12 cellular contexts compared by ENCODE assay signal in the genomic region with DNA sequence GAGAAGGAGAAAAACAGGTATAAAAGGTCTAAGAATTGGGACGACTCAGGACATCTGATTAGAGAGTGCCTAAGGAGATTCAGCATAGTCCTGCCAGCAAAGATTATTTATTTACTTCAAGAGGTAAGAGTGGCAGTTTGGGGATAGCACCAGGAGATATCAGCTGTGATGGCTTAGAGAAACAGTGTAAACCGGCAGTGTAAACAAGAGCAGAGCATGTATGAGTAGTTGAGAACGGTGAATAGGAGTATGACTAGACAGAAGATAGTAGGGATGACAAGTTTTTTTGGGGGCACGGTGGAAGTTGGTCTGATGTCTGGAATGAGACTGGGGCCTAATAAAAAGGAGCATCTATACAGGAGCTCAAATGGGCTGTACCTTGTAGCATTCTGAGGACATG. TPM values are rescaled to one million over a fixed set of nuclear protein-coding genes. Genes with fewer than 3 reads are reported as not detected.
DNase-seq lines count a peak whose midpoint lies in the region; ATAC-seq, FAIRE-seq and TF ChIP-seq lines count a peak whose summit lies in the region.
"Not testable (repeated sequence)": the region's sequence is repeated elsewhere in the genome, so short reads cannot be mapped to it uniquely, and the experiment has no call there.
"Had no signal": no experiment of that assay in that cellular context is flagged by ENCODE, and none has a peak within 500 bp of the region (broad histone marks: within the 10 kb centered on the region; RNA-seq: fewer than 3 reads in every experiment).

No MANE protein-coding gene starts in this region.

- not testable (repeated sequence) for ATAC-seq in K562

- CTCF ChIA-PET in K562 (lab: Yijun Ruan, JAX; ENCODE audit: low intra/inter-chr PET ratio) = not testable (repeated sequence)

- H3K9me3 ChIP-seq in H9 (ENCODE audit: control insufficient read depth, low read depth, low read length); HUES64 (ENCODE audit: insufficient read depth, low read depth, low read length); K562 (replicated peaks; ENCODE audit: control insufficient read depth, insufficient read depth, low read depth, low read length); iPS-20b (ENCODE audit: insufficient read depth, low read depth, low read length): not testable (repeated sequence)

- H3K4me2 ChIP-seq in H9 (ENCODE audit: insufficient read depth, insufficient read length, low read length); K562 (ENCODE audit: insufficient read depth, low read length): not testable (repeated sequence)

- H3K14ac ChIP-seq in H9 (ENCODE audit: insufficient read depth, low read length) = not testable (repeated sequence)

- H3K23ac ChIP-seq in H9 (ENCODE audit: insufficient read length, low read depth, low read length) = not testable (repeated sequence)

- in situ Hi-C loops in K562 (cut with MboI) = not testable (repeated sequence)

- H2BK12ac ChIP-seq in H9 (ENCODE audit: insufficient read length, low read depth, low read length) = not testable (repeated sequence)

- DNase-seq in H9; K562 (ENCODE audit: extremely low read depth in 1 of 4, low spot score in 3 of 4): not testable (repeated sequence)

- not testable (repeated sequence) for H4K5ac ChIP-seq in H9 (ENCODE audit: insufficient read length, low read depth, low read length)

- H3T11ph ChIP-seq in H9 (ENCODE audit: low read length) = not testable (repeated sequence)

- H2AFZ ChIP-seq in H9 (ENCODE audit: low read length); K562 (ENCODE audit: low read depth, low read length): not testable (repeated sequence)

- H4K8ac ChIP-seq in H9 (replicated peaks; ENCODE audit: insufficient read length, low read depth, low read length) = not testable (repeated sequence)

- H3K36me3 Mint-ChIP-seq in H9 (ENCODE audit: insufficient read depth in 1 of 3, low read depth in 3 of 3) = peaks cover 4 to 46% (median 23%) of the 10 kb centered on the region in 3 experiments; a peak in 6 of 7 replicates
- not testable (repeated sequence) for H3K36me3 Mint-ChIP-seq in dendritic cell treated with granulocyte-macrophage colony-stimulating factor and Interleukin-4, amounts not matched to agents 40 ng/mL and 50 ng/mL, for 4 days (ENCODE audit: low read depth)

- peak overlapping the region in 1 of 2 experiments; percentile 72; a peak in 3 of 5 replicates for H3K4me3 Mint-ChIP-seq in H9
- H3K4me3 Mint-ChIP-seq in dendritic cell treated with granulocyte-macrophage colony-stimulating factor and Interleukin-4, amounts not matched to agents 40 ng/mL and 50 ng/mL, for 4 days = not testable (repeated sequence)

- not testable (repeated sequence) for TF ChIP-seq CTCF in H9 (conservative IDR thresholded peaks at IDR 0.05); K562 (IDR thresholded peaks at IDR 0.05 in 2 of 3, conservative IDR thresholded peaks at IDR 0.05 in 1 of 3; ENCODE audit: insufficient read depth in 2 of 3, low read depth in 1 of 3, low read length in 3 of 3)

- H4K91ac ChIP-seq in H9 (ENCODE audit: insufficient read length, low read depth, low read length) = not testable (repeated sequence)

- not testable (repeated sequence) for H3K79me2 ChIP-seq in H9 (ENCODE audit: insufficient read depth, low read length); K562 (ENCODE audit: control insufficient read depth, insufficient read depth, low read length)

- not testable (repeated sequence) for H3K79me1 ChIP-seq in H9 (ENCODE audit: insufficient read depth, low read depth, low read length, poor library complexity, severe bottlenecking)

- H2BK120ac ChIP-seq in H9 (ENCODE audit: low read depth, low read length, poor library complexity, severe bottlenecking) = not testable (repeated sequence)

- TF ChIP-seq RAD21 in K562 (CRISPR knock-in tag; conservative IDR thresholded peaks at IDR 0.05 in 1 of 2, IDR thresholded peaks at IDR 0.05 in 1 of 2) = not testable (repeated sequence)

- not testable (repeated sequence) for H3K27ac ChIP-seq in H9 (ENCODE audit: insufficient read length, low read depth, low read length); iPS-20b (ENCODE audit: low read length)
- peak overlapping the region; percentile 55; the same call in 1 of the 2 replicates for H3K27ac ChIP-seq in HUES64 (ENCODE audit: low read depth, low read length)
- peak overlapping the region; percentile 52; the same call in 2 of the 3 replicates for H3K27ac ChIP-seq in K562 (ENCODE audit: extremely low read depth, low read depth, low read length)

- H3K9me3 Mint-ChIP-seq in H9; dendritic cell treated with granulocyte-macrophage colony-stimulating factor and Interleukin-4, amounts not matched to agents 40 ng/mL and 50 ng/mL, for 4 days: not testable (repeated sequence)

- H3K18ac ChIP-seq in H9 (ENCODE audit: insufficient read length, low read depth, low read length) = not testable (repeated sequence)

- intact Hi-C loops in K562 (cut with micrococcal nuclease); dendritic cell treated with granulocyte-macrophage colony-stimulating factor and Interleukin-4, amounts not matched to agents 40 ng/mL and 50 ng/mL, for 4 days (cut with micrococcal nuclease): not testable (repeated sequence)

- H3K9me1 ChIP-seq in K562 (ENCODE audit: control insufficient read depth, insufficient read depth, low read length) = not testable (repeated sequence)

- not testable (repeated sequence) for FAIRE-seq in K562 (lab: Jason Lieb, UNC)

- not testable (repeated sequence) for H2BK5ac ChIP-seq in H9 (ENCODE audit: insufficient read length, low read length)

- H2BK20ac ChIP-seq in H9 (ENCODE audit: low read depth, low read length, poor library complexity, severe bottlenecking) = not testable (repeated sequence)

- H4K20me1 ChIP-seq in H9 (ENCODE audit: control insufficient read depth, insufficient read depth, insufficient read length); K562 (replicated peaks; ENCODE audit: control insufficient read depth, insufficient read depth, low read length): not testable (repeated sequence)

- H3K9ac ChIP-seq in H9 (ENCODE audit: extremely low read depth, insufficient read length, low read length) = not testable (repeated sequence)
- H3K9ac ChIP-seq in HUES64 (ENCODE audit: low read depth, low read length) (peak overlapping the region; percentile 44; the same call in 1 of the 2 replicates), K562 (ENCODE audit: insufficient read depth in 1 of 2, low read depth in 2 of 2, low read length in 2 of 2) (peak overlapping the region in 1 of 2 experiments; percentile 14; a peak in 1 of 4 replicates), iPS-20b (ENCODE audit: low read depth, low read length) (peak overlapping the region; percentile 45; the same call in 1 of the 2 replicates)

- TF ChIP-seq POLR2A in K562 (conservative IDR thresholded peaks at IDR 0.05) = not testable (repeated sequence)

- peaks cover 65 to 72% of the 10 kb centered on the region in 2 experiments for H3K4me1 Mint-ChIP-seq in H9
- peaks cover 57% of the 10 kb centered on the region for H3K4me1 Mint-ChIP-seq in dendritic cell treated with granulocyte-macrophage colony-stimulating factor and Interleukin-4, amounts not matched to agents 40 ng/mL and 50 ng/mL, for 4 days (ENCODE audit: low read depth)

- H2BK15ac ChIP-seq in H9 (ENCODE audit: low read depth, low read length) = not testable (repeated sequence)

- H3K27me3 Mint-ChIP-seq in H9 (ENCODE audit: low read depth) = not testable (repeated sequence)
- H3K27me3 Mint-ChIP-seq in dendritic cell treated with granulocyte-macrophage colony-stimulating factor and Interleukin-4, amounts not matched to agents 40 ng/mL and 50 ng/mL, for 4 days = peaks cover 33% of the 10 kb centered on the region

- H3K27ac Mint-ChIP-seq in H9 = peak overlapping the region; percentile 95 to 100 (median 99)
- peak overlapping the region; percentile 26 for H3K27ac Mint-ChIP-seq in dendritic cell treated with granulocyte-macrophage colony-stimulating factor and Interleukin-4, amounts not matched to agents 40 ng/mL and 50 ng/mL, for 4 days

- H3K36me3 ChIP-seq in HUES64 (ENCODE audit: insufficient read depth, low read length); K562 (ENCODE audit: control insufficient read depth, insufficient read depth, low read length); iPS-20b (ENCODE audit: insufficient read depth, low read depth, low read length): not testable (repeated sequence)

- H3K4ac ChIP-seq in H9 (ENCODE audit: low read depth, low read length) = not testable (repeated sequence)

- not testable (repeated sequence) for TF ChIP-seq EP300 in K562 (IDR thresholded peaks at IDR 0.05; ENCODE audit: low read length)

- not testable (repeated sequence) for H3K4me1 ChIP-seq in H9 (ENCODE audit: insufficient read depth, low read length)
- H3K4me1 ChIP-seq in HUES64 (ENCODE audit: insufficient read depth, low read length) (peaks cover 17% of the 10 kb centered on the region), K562 (replicated peaks in 1 of 2; ENCODE audit: control insufficient read depth in 2 of 2, insufficient read depth in 2 of 2, low read length in 2 of 2) (peaks cover 23 to 26% of the 10 kb centered on the region in 2 experiments), iPS-20b (ENCODE audit: insufficient read depth, low read length) (peaks cover 11% of the 10 kb centered on the region; the same call in 1 of the 2 replicates)

- BruUV-seq in K562 (replicated peaks; lab: Mats Ljungman, UMichigan) = not testable (repeated sequence)

- no CpG with 5 or more reads among the region's 4 CpGs for WGBS in H9 (ENCODE audit: extremely low coverage, insufficient read length, low lambda C conversion rate)
- 9% methylated on average over 4 of the region's 4 CpGs for WGBS in HUES64
- 6% methylated on average over 3 of the region's 4 CpGs for WGBS in K562 (ENCODE audit: insufficient coverage, low coverage, missing lambda C conversion rate)

- not testable (repeated sequence) for H3K23me2 ChIP-seq in H9 (ENCODE audit: insufficient read length, low read depth, low read length, poor library complexity, severe bottlenecking)

- H3K4me3 ChIP-seq in HUES64 (ENCODE audit: low read length) = peak overlapping the region; percentile 59; the same call in 1 of the 2 replicates
- not testable (repeated sequence) for H3K4me3 ChIP-seq in K562; iPS-20b (ENCODE audit: low read length)

- not testable (repeated sequence) for H3K27me3 ChIP-seq in H9 (ENCODE audit: insufficient read depth, low read length); HUES64 (ENCODE audit: insufficient read depth, low read length); K562 (ENCODE audit: control insufficient read depth in 2 of 2, insufficient read depth in 2 of 2, low read length in 2 of 2); iPS-20b (ENCODE audit: insufficient read depth, low read length)

- not testable (repeated sequence) for H3K56ac ChIP-seq in H9 (ENCODE audit: insufficient read length, low read depth, low read length)

- POLR2A ChIA-PET in K562 (lab: Yijun Ruan, JAX) = not testable (repeated sequence)

- not testable (repeated sequence) for H2AK5ac ChIP-seq in H9 (ENCODE audit: insufficient read length, low read length)

RNA-seq across cellular contexts. Expression of gene TREH, which starts 38.3 kb away (rescaled TPM):
- total RNA-seq in H9 (2021) = not detected in 2 replicates
- polyA plus RNA-seq in HUES64 (2013, experiment 1 of 2) = not detected
- polyA plus RNA-seq in HUES64 (2013, experiment 2 of 2) = not detected
- not detected in 2 replicates for total RNA-seq in K562 (2011; cell fraction: chromatin; rRNA removed; ENCODE audit: low replicate concordance)
- not detected in 2 replicates for total RNA-seq in K562 (2011; cell fraction: nucleolus; rRNA removed)
- total RNA-seq in K562 (2011; cell fraction: nucleoplasm; rRNA removed) = not detected in 2 replicates
- total RNA-seq in K562 (2014; rRNA removed) = not detected in 2 replicates
- total RNA-seq in K562 (2014; rRNA removed; fragmentation: Illumina TruSeq; extraction: Trizol) = not detected in 2 replicates
- not detected in 2 replicates for total RNA-seq in K562 (2015; rRNA removed; fragmentation: Illumina TruSeq; extraction: Trizol)
- not detected in 2 replicates for total RNA-seq in K562 (2021)
- polyA plus RNA-seq in K562 (2011; rRNA removed) = not detected in 2 replicates
- not detected in 2 replicates for polyA plus RNA-seq in K562 (2011; cell fraction: cytosol; rRNA removed)
- not detected in 2 replicates for polyA plus RNA-seq in K562 (2011; cell fraction: nucleus; rRNA removed)
- polyA plus RNA-seq in K562 (2012) = 0.11 TPM in 1 of 2 replicates, not detected in the other
- polyA plus RNA-seq in K562 (2014; fragmentation: Illumina TruSeq; extraction: Trizol) = not detected in 2 replicates
- under 1 TPM; 0.11 to 0.20 TPM for polyA plus RNA-seq in K562 (2014; fragmentation: Nextera tagmentation; extraction: Ambion mirVana)
- 0.09 TPM in 1 of 2 replicates, not detected in the other for polyA plus RNA-seq in K562 (2014; rRNA removed)
- not detected in 2 replicates for polyA minus RNA-seq in K562 (2011; rRNA and poly(A)+ RNA removed)
- polyA minus RNA-seq in K562 (2011; cell fraction: cytosol; rRNA and poly(A)+ RNA removed) = not detected in 2 replicates
- polyA minus RNA-seq in K562 (2011; cell fraction: nucleus; rRNA and poly(A)+ RNA removed) = not detected in 2 replicates
- total RNA-seq: A172; A673; CD4-positive, alpha-beta memory T cell; Daoy; H1; H7 had no signal
- polyA plus RNA-seq: BJ; CD4-positive, alpha-beta memory T cell had no signal
